ENCODE assay signal across 8 cellular contexts in genomic region chr3:175068587-175068986, GRCh38.
"Had no signal": no experiment of that assay in that cellular context is flagged by ENCODE, and none has a peak within 500 bp of the region (broad histone marks: within the 10 kb centered on the region; RNA-seq: fewer than 3 reads in every experiment).

No MANE protein-coding gene starts in this region.

- H3K4me1 Mint-ChIP-seq: IgD-negative memory B cell had no signal

- H3K27ac Mint-ChIP-seq: IgD-negative memory B cell had no signal

- H3K36me3 Mint-ChIP-seq: IgD-negative memory B cell had no signal

- H3K4me3 Mint-ChIP-seq: IgD-negative memory B cell had no signal

- H3K9ac ChIP-seq: KMS-11 had no signal

- H3K4me3 ChIP-seq: K562 had no signal

- H3K4me2 ChIP-seq: KMS-11 had no signal

- H3K27ac ChIP-seq: HL-60, KMS-11 had no signal

- FAIRE-seq: HTR-8/SVneo, K562 had no signal

- DNase-seq: IMR-90, KBM-7, KG1 had no signal

- ATAC-seq: K562 had no signal
